ENCODE assay signal across 16 cellular contexts in genomic region chr21:45891388-45892155, GRCh38.
DNase-seq lines count a peak whose midpoint lies in the region; ATAC-seq and TF ChIP-seq lines count a peak whose summit lies in the region.
"Had no signal": no experiment of that assay in that cellular context is flagged by ENCODE, and none has a peak within 500 bp of the region (broad histone marks: within the 10 kb centered on the region; RNA-seq: fewer than 3 reads in every experiment).

No MANE protein-coding gene starts in this region.

- POLR2A ChIA-PET in RWPE1 (lab: Yijun Ruan, JAX; ENCODE audit: low non-redundant PET): no interaction called here

- peak overlapping the region in 2 of 4 donors; percentile 14 to 90 for H3K4me3 Mint-ChIP-seq in IgD-negative memory B cell
- H3K4me3 Mint-ChIP-seq in effector memory CD8-positive, alpha-beta T cell: peak overlapping the region; percentile 37 to 49
- peak overlapping the region in 1 of 2 donors; percentile 60 for H3K4me3 Mint-ChIP-seq in stimulated activated naive B cell treated with anti-CD40 and anti-IgM and Interleukin-4, amounts not matched to agents 10 μg/mL and 1 μg/mL and 100 μg/mL, for 72 hours
- H3K4me3 Mint-ChIP-seq: mesothelial cell of epicardium, neural progenitor cell had no signal

- H3K27ac ChIP-seq in heart left ventricle: peak overlapping the region in 1 of 12 donors; percentile 52
- no peak overlapping the region for H3K27ac ChIP-seq in RWPE1
- H3K27ac ChIP-seq: body of pancreas, neural progenitor cell, suprapubic skin had no signal

- H3K27me3 ChIP-seq in heart left ventricle: no peaks in the 10 kb centered on the region
- H3K27me3 ChIP-seq: body of pancreas had no signal

- WGBS in heart left ventricle, 4 donors: 66 to 76% (median 68%) methylated on average over 25 to 26 of the region's 26 CpGs

- H3K9me3 Mint-ChIP-seq in IgD-negative memory B cell: no peaks in the 10 kb centered on the region
- H3K9me3 Mint-ChIP-seq in effector memory CD8-positive, alpha-beta T cell: no peaks in the 10 kb centered on the region
- H3K9me3 Mint-ChIP-seq in stimulated activated naive B cell treated with anti-CD40 and anti-IgM and Interleukin-4, amounts not matched to agents 10 μg/mL and 1 μg/mL and 100 μg/mL, for 72 hours: no peaks in the 10 kb centered on the region
- H3K9me3 Mint-ChIP-seq: mesothelial cell of epicardium, neural progenitor cell had no signal

- no peak for TF ChIP-seq POLR2A in heart left ventricle (IDR thresholded peaks at IDR 0.05)

- no peaks in the 10 kb centered on the region for H3K36me3 ChIP-seq in heart left ventricle
- H3K36me3 ChIP-seq: neural progenitor cell, suprapubic skin had no signal

- DNase-seq in heart left ventricle (peak in 3 of 5 donors; percentile 13 to 57 (median 18)), Right ventricle myocardium inferior (ENCODE audit: missing footprints) (no peak), RWPE1 (ENCODE audit: low spot score) (no peak)
- DNase-seq in effector memory CD8-positive, alpha-beta T cell: no peak
- no peak for DNase-seq in stimulated activated naive B cell treated with anti-CD40 and anti-IgM and Interleukin-4, amounts not matched to agents 10 μg/mL and 1 μg/mL and 100 μg/mL, for 72 hours
- no peak for DNase-seq in activated effector memory CD4-positive, alpha-beta T cell treated with anti-CD3 and anti-CD28 coated beads, Interleukin-2, amount 50 U/mL, for 16 hours
- DNase-seq: DMS 273 treated with DMSO at 0.1 percent for 48 hours, glutamatergic neuron, NCI-H2081, NCI-H510A had no signal

- H3K4me3 ChIP-seq in heart left ventricle: peak overlapping the region in 3 of 12 donors; percentile 21 to 30 (median 22)
- H3K4me3 ChIP-seq: body of pancreas, neural progenitor cell, suprapubic skin had no signal

- no peaks in the 10 kb centered on the region for H3K9me3 ChIP-seq in heart left ventricle
- H3K9me3 ChIP-seq: body of pancreas, suprapubic skin had no signal

- CTCF ChIA-PET in RWPE1 (lab: Yijun Ruan, JAX): interaction anchor here (1.2 kb wide), 1 partner anchor 12 kb away, joined by 4 read pairs; no protein-coding TSS in a partner anchor

- H3K4me1 ChIP-seq in heart left ventricle: peaks cover 0 to 59% (median 23%) of the 10 kb centered on the region in 12 donors
- H3K4me1 ChIP-seq: body of pancreas, neural progenitor cell had no signal

- peak overlapping the region in 2 of 3 donors; percentile 39 to 53 for H3K27ac Mint-ChIP-seq in IgD-negative memory B cell
- H3K27ac Mint-ChIP-seq in effector memory CD8-positive, alpha-beta T cell: peak overlapping the region in 1 of 2 donors; percentile 25
- H3K27ac Mint-ChIP-seq in stimulated activated naive B cell treated with anti-CD40 and anti-IgM and Interleukin-4, amounts not matched to agents 10 μg/mL and 1 μg/mL and 100 μg/mL, for 72 hours: no peak overlapping the region
- H3K27ac Mint-ChIP-seq: mesothelial cell of epicardium, neural progenitor cell had no signal

- TF ChIP-seq CTCF in heart left ventricle (IDR thresholded peaks at IDR 0.05) (no peak), RWPE1 (conservative IDR thresholded peaks at IDR 0.05; ENCODE audit: low read depth) (no peak)

- ATAC-seq in heart left ventricle: no peak
- no peak for ATAC-seq in Right ventricle myocardium inferior
- no peak for ATAC-seq in effector memory CD8-positive, alpha-beta T cell (replicated peaks)
- ATAC-seq in stimulated activated naive B cell treated with anti-CD40 and anti-IgM and Interleukin-4, amounts not matched to agents 10 μg/mL and 1 μg/mL and 100 μg/mL, for 72 hours (replicated peaks): peak; percentile 8 to 17
- no peak for ATAC-seq in HG02763 (IDR thresholded peaks at IDR 0.05; ENCODE audit: unreplicated experiment)
- ATAC-seq: body of pancreas had no signal

- peaks cover 1% of the 10 kb centered on the region for H3K36me3 Mint-ChIP-seq in IgD-negative memory B cell
- H3K36me3 Mint-ChIP-seq in effector memory CD8-positive, alpha-beta T cell (ENCODE audit: insufficient read depth): no peaks in the 10 kb centered on the region
- no peaks in the 10 kb centered on the region for H3K36me3 Mint-ChIP-seq in stimulated activated naive B cell treated with anti-CD40 and anti-IgM and Interleukin-4, amounts not matched to agents 10 μg/mL and 1 μg/mL and 100 μg/mL, for 72 hours
- H3K36me3 Mint-ChIP-seq: mesothelial cell of epicardium, neural progenitor cell had no signal

- intact Hi-C loops in heart left ventricle (cut with DNase I): no loop called here
- intact Hi-C loops in Right ventricle myocardium inferior (cut with DNase I): no loop called here

- H3K27me3 Mint-ChIP-seq in IgD-negative memory B cell: peaks cover 3% of the 10 kb centered on the region
- peaks cover 0 to 71% of the 10 kb centered on the region in 2 donors for H3K27me3 Mint-ChIP-seq in effector memory CD8-positive, alpha-beta T cell
- peaks cover 12 to 44% of the 10 kb centered on the region in 2 donors for H3K27me3 Mint-ChIP-seq in stimulated activated naive B cell treated with anti-CD40 and anti-IgM and Interleukin-4, amounts not matched to agents 10 μg/mL and 1 μg/mL and 100 μg/mL, for 72 hours

- peaks cover 5 to 15% (median 12%) of the 10 kb centered on the region in 3 donors for H3K4me1 Mint-ChIP-seq in IgD-negative memory B cell
- peaks cover 20 to 37% of the 10 kb centered on the region in 2 donors for H3K4me1 Mint-ChIP-seq in effector memory CD8-positive, alpha-beta T cell (ENCODE audit: low read depth in 2 of 2)
- H3K4me1 Mint-ChIP-seq in stimulated activated naive B cell treated with anti-CD40 and anti-IgM and Interleukin-4, amounts not matched to agents 10 μg/mL and 1 μg/mL and 100 μg/mL, for 72 hours: peaks cover 12 to 22% of the 10 kb centered on the region in 2 donors

Comparison
In these comparisons a context has a peak if more than half of its experiments do, and no peak if none do; other contexts are left out.
1. DNase-seq: peak in heart left ventricle (3 of 5); none in Right ventricle myocardium inferior (single experiment), effector memory CD8-positive, alpha-beta T cell (0 of 3), stimulated activated naive B cell treated with anti-CD40 and anti-IgM and Interleukin-4, amounts not matched to agents 10 μg/mL and 1 μg/mL and 100 μg/mL, for 72 hours (single experiment), activated effector memory CD4-positive, alpha-beta T cell treated with anti-CD3 and anti-CD28 coated beads, Interleukin-2, amount 50 U/mL, for 16 hours (single experiment) and RWPE1 (single experiment).
2. ATAC-seq: peak in stimulated activated naive B cell treated with anti-CD40 and anti-IgM and Interleukin-4, amounts not matched to agents 10 μg/mL and 1 μg/mL and 100 μg/mL, for 72 hours (2 of 2); none in heart left ventricle (0 of 4), Right ventricle myocardium inferior (single experiment), effector memory CD8-positive, alpha-beta T cell (single experiment) and HG02763 (single experiment).